8 cellular contexts compared by ENCODE assay signal in the genomic region with DNA sequence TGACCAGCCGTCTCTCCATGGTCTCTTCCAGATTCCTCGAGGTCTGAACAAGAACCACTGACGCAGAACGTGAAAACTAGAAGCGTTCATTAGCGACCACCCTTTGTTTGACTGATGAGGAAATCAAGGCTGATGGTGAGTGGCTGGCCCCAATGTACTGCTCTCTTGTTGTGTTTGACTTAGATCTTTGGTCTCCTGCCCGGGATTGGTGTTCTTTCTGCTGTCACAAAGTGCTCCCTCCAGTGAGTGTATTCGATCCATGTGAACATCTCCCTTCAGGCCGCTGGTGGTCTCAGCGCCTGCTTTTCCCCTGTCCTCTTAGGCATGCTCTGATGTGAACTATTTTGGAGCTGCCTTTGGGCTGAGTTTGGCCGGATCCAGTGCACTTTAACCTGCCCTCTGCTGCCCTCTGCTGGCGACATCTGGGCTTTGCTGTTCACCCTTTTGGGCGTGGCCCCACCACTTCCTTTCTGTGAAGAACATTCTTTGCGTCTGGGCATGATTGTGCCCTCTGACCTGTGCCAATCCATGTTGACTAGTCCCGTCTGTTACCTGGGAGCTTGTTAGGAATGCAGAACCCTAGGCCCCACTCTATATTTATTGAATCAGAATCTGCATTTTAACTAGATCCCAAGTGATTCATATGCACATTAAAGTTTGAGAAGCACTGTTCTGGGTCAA.
DNase-seq lines count a peak whose midpoint lies in the region; ATAC-seq and TF ChIP-seq lines count a peak whose summit lies in the region.

No MANE protein-coding gene starts in this region.

- CTCF ChIA-PET in activated CD4-positive, alpha-beta memory T cell treated with anti-CD3 and anti-CD28 coated beads for 36 hours (lab: Charles Lee) = interaction anchor here (0.6 to 4.7 kb wide), 13 partner anchors 14 to 644 kb away, joined by 3 to 42 read pairs (median 5); no protein-coding TSS in a partner anchor

- H3K27ac Mint-ChIP-seq in activated CD4-positive, alpha-beta memory T cell treated with anti-CD3 and anti-CD28 coated beads for 36 hours = no peak overlapping the region
- no peak overlapping the region for H3K27ac Mint-ChIP-seq in effector memory CD8-positive, alpha-beta T cell

- ATAC-seq in GM19438 (IDR thresholded peaks at IDR 0.05; ENCODE audit: low read depth, unreplicated experiment) (peak; percentile 98), HG03460 (IDR thresholded peaks at IDR 0.05; ENCODE audit: unreplicated experiment) (peak; percentile 97), mucosa of descending colon (peak; percentile 100)
- ATAC-seq in effector memory CD8-positive, alpha-beta T cell (replicated peaks) = peak; percentile 66

- no peaks in the 10 kb centered on the region for H3K9me3 Mint-ChIP-seq in activated CD4-positive, alpha-beta memory T cell treated with anti-CD3 and anti-CD28 coated beads for 36 hours
- H3K9me3 Mint-ChIP-seq in effector memory CD8-positive, alpha-beta T cell = no peaks in the 10 kb centered on the region

- H3K36me3 Mint-ChIP-seq in activated CD4-positive, alpha-beta memory T cell treated with anti-CD3 and anti-CD28 coated beads for 36 hours = no peaks in the 10 kb centered on the region
- no peaks in the 10 kb centered on the region for H3K36me3 Mint-ChIP-seq in effector memory CD8-positive, alpha-beta T cell (ENCODE audit: insufficient read depth)

- no peaks in the 10 kb centered on the region for H3K9me3 ChIP-seq in mucosa of descending colon

- intact Hi-C loops in activated CD4-positive, alpha-beta memory T cell treated with anti-CD3 and anti-CD28 coated beads for 36 hours (cut with micrococcal nuclease) = loop anchor here (1.0 to 5.0 kb wide), 4 partner anchors 162 to 644 kb away; no protein-coding TSS in a partner anchor
- intact Hi-C loops in mucosa of descending colon (cut with DNase I, micrococcal nuclease) = loop anchor here (5.0 to 10.0 kb wide), 3 partner anchors 162 to 630 kb away; no protein-coding TSS in a partner anchor

- no peaks in the 10 kb centered on the region for H3K27me3 Mint-ChIP-seq in activated CD4-positive, alpha-beta memory T cell treated with anti-CD3 and anti-CD28 coated beads for 36 hours
- H3K27me3 Mint-ChIP-seq in effector memory CD8-positive, alpha-beta T cell = peaks cover 0 to 7% of the 10 kb centered on the region in 2 donors

- H3K4me3 ChIP-seq in mucosa of descending colon = no peak overlapping the region

- POLR2A ChIA-PET in activated CD4-positive, alpha-beta memory T cell treated with anti-CD3 and anti-CD28 coated beads for 36 hours (lab: Charles Lee) = no interaction called here

- H3K4me1 ChIP-seq in mucosa of descending colon (ENCODE audit: low read depth) = no peaks in the 10 kb centered on the region

- H3K4me1 Mint-ChIP-seq in activated CD4-positive, alpha-beta memory T cell treated with anti-CD3 and anti-CD28 coated beads for 36 hours (ENCODE audit: low read depth) = peaks cover 6% of the 10 kb centered on the region
- peaks cover 5 to 7% of the 10 kb centered on the region in 2 donors for H3K4me1 Mint-ChIP-seq in effector memory CD8-positive, alpha-beta T cell (ENCODE audit: low read depth in 2 of 2)

- H3K36me3 ChIP-seq in mucosa of descending colon (ENCODE audit: low read depth) = no peaks in the 10 kb centered on the region

- TF ChIP-seq CTCF in mucosa of descending colon (IDR thresholded peaks at IDR 0.05) = peak; percentile 67

- no peak overlapping the region for H3K4me3 Mint-ChIP-seq in activated CD4-positive, alpha-beta memory T cell treated with anti-CD3 and anti-CD28 coated beads for 36 hours
- no peak overlapping the region for H3K4me3 Mint-ChIP-seq in effector memory CD8-positive, alpha-beta T cell

- DNase-seq in CMK (ENCODE audit: low read depth) = peak; percentile 21
- peak; percentile 84 for DNase-seq in NCI-H748 (lab: John Stamatoyannopoulos, UW; ENCODE audit: unreplicated experiment)
- peak; percentile 89 for DNase-seq in activated CD4-positive, alpha-beta memory T cell treated with anti-CD3 and anti-CD28 coated beads for 36 hours
- peak; percentile 50 to 71 (median 60) for DNase-seq in effector memory CD8-positive, alpha-beta T cell
- DNase-seq in mucosa of descending colon = peak; percentile 80 to 95 (median 93)
- peak; percentile 50 for DNase-seq in stimulated activated CD8-positive, alpha-beta memory T cell treated with anti-CD3 and anti-CD28 coated beads, Interleukin-4, amount 100 ng/mL, for 24 hours (ENCODE audit: low read depth)

Comparison
In these comparisons a context has a peak if more than half of its experiments do, and no peak if none do; other contexts are left out.
1. DNase-seq: peak in every context shown above with its lines; median percentile 93 in mucosa of descending colon; 89 in activated CD4-positive, alpha-beta memory T cell treated with anti-CD3 and anti-CD28 coated beads for 36 hours; 84 in NCI-H748; 60 in effector memory CD8-positive, alpha-beta T cell; 50 in stimulated activated CD8-positive, alpha-beta memory T cell treated with anti-CD3 and anti-CD28 coated beads, Interleukin-4, amount 100 ng/mL, for 24 hours; 21 in CMK.